1 cellular context compared by ENCODE assay signal in the genomic region with DNA sequence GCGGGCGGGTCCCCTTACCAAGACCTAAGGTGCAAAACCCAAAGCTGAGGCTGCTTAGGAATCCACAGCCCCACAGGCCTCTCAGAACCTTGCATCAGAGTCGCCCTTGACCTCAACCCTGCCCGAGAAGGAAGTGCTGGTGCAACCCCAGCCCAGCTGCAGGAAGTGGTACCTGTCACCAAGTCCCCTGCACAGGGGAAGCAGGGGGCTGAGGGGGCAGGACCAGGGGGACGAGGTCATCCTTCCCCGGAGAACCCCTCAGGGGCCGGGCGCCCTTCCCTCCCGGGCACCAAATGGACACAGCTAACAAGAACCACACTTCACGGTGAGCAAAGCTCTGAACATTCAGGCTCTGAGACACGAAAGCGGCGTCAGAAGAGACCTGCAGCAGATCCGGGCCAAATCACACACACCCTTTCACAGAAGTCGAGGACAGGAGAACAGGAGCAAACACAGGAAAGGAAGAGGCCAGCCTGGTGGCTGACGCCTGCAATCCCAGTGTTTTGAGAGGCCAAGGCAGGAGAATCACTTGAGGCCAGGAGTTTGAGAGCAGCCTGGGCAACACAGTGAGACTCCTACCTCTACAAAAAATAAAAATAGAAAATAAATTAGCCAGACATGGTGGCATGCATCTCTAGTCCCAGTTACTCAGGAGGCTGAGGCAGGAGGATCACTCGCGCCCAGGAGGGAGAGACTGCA.
TF ChIP-seq lines count a peak whose summit lies in the region.

No MANE protein-coding gene starts in this region.

TF ChIP-seq in GM12878, 131 proteins besides CTCF, POLR2A, EP300 and RAD21 (continued from another document):
- TF ChIP-seq RELB (IDR thresholded peaks at IDR 0.05; ENCODE audit: low read depth), result no peak
- no peak for TF ChIP-seq ZSCAN29 (IDR thresholded peaks at IDR 0.05)
